Comparison of ENCODE assay signal across 8 cellular contexts in the genomic region with DNA sequence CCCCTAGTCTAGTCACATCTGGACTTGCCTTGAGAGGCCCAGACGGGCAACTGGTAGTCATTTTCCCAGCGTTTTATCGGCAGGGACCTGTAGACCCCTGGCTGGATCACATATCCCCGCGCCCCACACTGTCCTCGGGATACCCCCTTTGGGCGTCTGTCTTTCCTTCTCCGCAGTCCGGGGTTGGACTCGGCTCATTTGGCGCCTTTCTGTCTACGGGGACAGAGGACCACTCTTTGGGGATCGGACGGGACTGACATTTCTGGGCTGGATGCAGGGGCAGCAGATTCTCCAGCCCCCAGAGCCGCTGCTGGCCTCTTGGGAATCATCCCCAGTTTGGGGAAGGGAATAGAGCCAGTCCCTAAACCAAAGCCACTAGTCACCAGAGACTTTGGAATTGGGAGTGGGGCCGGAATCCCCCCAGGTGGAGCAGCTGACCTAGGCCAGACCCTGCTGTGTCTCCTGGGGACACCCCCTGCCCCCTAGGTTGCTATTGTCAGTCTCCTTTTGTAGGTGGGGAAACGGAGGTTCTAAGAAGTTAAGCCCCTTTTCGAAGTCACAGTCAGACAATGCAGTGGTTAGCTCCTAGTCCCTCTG. TPM values are rescaled to one million over a fixed set of nuclear protein-coding genes. Genes with fewer than 3 reads are reported as not detected.
DNase-seq lines count a peak whose midpoint lies in the region; ATAC-seq and TF ChIP-seq lines count a peak whose summit lies in the region.

No MANE protein-coding gene starts in this region.

- H3K36me3 Mint-ChIP-seq in activated naive CD4-positive, alpha-beta T cell treated with anti-CD3 and anti-CD28 coated beads for 36 hours (ENCODE audit: low read depth): no peaks in the 10 kb centered on the region
- H3K36me3 Mint-ChIP-seq in activated T-cell treated with anti-CD3 and anti-CD28 coated beads, Interleukin-2, amount 50 U/mL, for 72 hours (ENCODE audit: insufficient read depth in 2 of 2): peaks cover 6 to 8% of the 10 kb centered on the region in 2 donors
- H3K36me3 Mint-ChIP-seq in stimulated activated naive CD8-positive, alpha-beta T cell treated with anti-CD3 and anti-CD28 coated beads, Interleukin-15, Interleukin-2, amounts not matched to agents 100 ng/mL and 50 ng/mL, for 24 hours (ENCODE audit: low read depth): peaks cover 5% of the 10 kb centered on the region

- no peak for DNase-seq in activated naive CD4-positive, alpha-beta T cell treated with anti-CD3 and anti-CD28 coated beads for 36 hours
- no peak for DNase-seq in activated naive CD4-positive, alpha-beta T cell (lab: John Stamatoyannopoulos, UW)
- no peak for DNase-seq in activated T-cell treated with anti-CD3 and anti-CD28 coated beads, Interleukin-2, amount 50 U/mL, for 72 hours
- DNase-seq in LoVo (ENCODE audit: low spot score): no peak
- no peak for DNase-seq in NCI-H1092 treated with DMSO at 0.1 percent for 48 hours (lab: John Stamatoyannopoulos, UW)
- no peak for DNase-seq in HEK293T (ENCODE audit: extremely low spot score)

- POLR2A ChIA-PET in HEK293T (lab: Yijun Ruan, JAX): interaction anchor here (1.1 to 1.7 kb wide), 3 partner anchors 13 to 171 kb away, joined by 3 to 6 read pairs (median 3); no protein-coding TSS in a partner anchor

- CTCF ChIA-PET in activated naive CD4-positive, alpha-beta T cell treated with anti-CD3 and anti-CD28 coated beads for 36 hours (lab: Charles Lee): interaction anchor here (0.6 to 3.6 kb wide), 6 partner anchors 17 to 274 kb away, joined by 3 to 26 read pairs (median 4); no protein-coding TSS in a partner anchor
- CTCF ChIA-PET in HEK293T (lab: Yijun Ruan, JAX): no interaction called here

- H3K27ac Mint-ChIP-seq in activated naive CD4-positive, alpha-beta T cell treated with anti-CD3 and anti-CD28 coated beads for 36 hours: peak overlapping the region; percentile 73
- peak overlapping the region; percentile 76 for H3K27ac Mint-ChIP-seq in activated T-cell treated with anti-CD3 and anti-CD28 coated beads, Interleukin-2, amount 50 U/mL, for 72 hours
- H3K27ac Mint-ChIP-seq in stimulated activated naive CD8-positive, alpha-beta T cell treated with anti-CD3 and anti-CD28 coated beads, Interleukin-15, Interleukin-2, amounts not matched to agents 100 ng/mL and 50 ng/mL, for 24 hours: peak overlapping the region; percentile 76

- H3K9me3 Mint-ChIP-seq in activated naive CD4-positive, alpha-beta T cell treated with anti-CD3 and anti-CD28 coated beads for 36 hours: peaks cover 4% of the 10 kb centered on the region
- H3K9me3 Mint-ChIP-seq in activated T-cell treated with anti-CD3 and anti-CD28 coated beads, Interleukin-2, amount 50 U/mL, for 72 hours: peaks cover 0 to 2% of the 10 kb centered on the region in 2 donors
- H3K9me3 Mint-ChIP-seq in stimulated activated naive CD8-positive, alpha-beta T cell treated with anti-CD3 and anti-CD28 coated beads, Interleukin-15, Interleukin-2, amounts not matched to agents 100 ng/mL and 50 ng/mL, for 24 hours: no peaks in the 10 kb centered on the region

- no peaks in the 10 kb centered on the region for H3K27me3 Mint-ChIP-seq in activated naive CD4-positive, alpha-beta T cell treated with anti-CD3 and anti-CD28 coated beads for 36 hours (ENCODE audit: low read depth)
- H3K27me3 Mint-ChIP-seq in activated T-cell treated with anti-CD3 and anti-CD28 coated beads, Interleukin-2, amount 50 U/mL, for 72 hours (ENCODE audit: low read depth): no peaks in the 10 kb centered on the region
- H3K27me3 Mint-ChIP-seq in stimulated activated naive CD8-positive, alpha-beta T cell treated with anti-CD3 and anti-CD28 coated beads, Interleukin-15, Interleukin-2, amounts not matched to agents 100 ng/mL and 50 ng/mL, for 24 hours: no peaks in the 10 kb centered on the region

- intact Hi-C loops in activated naive CD4-positive, alpha-beta T cell treated with anti-CD3 and anti-CD28 coated beads for 36 hours (cut with micrococcal nuclease): loop anchor here (2.0 to 10.0 kb wide), 4 partner anchors 47 to 1268 kb away; partner anchors contain the start of genes CSNK2A1 and STK35

- H3K4me3 ChIP-seq in iPS-11a (ENCODE audit: low read depth, low read length): peak overlapping the region; percentile 67

- no peak for ATAC-seq in activated T-cell treated with anti-CD3 and anti-CD28 coated beads, Interleukin-2, amount 50 U/mL, for 72 hours (replicated peaks in 1 of 2)

- H3K4me3 Mint-ChIP-seq in activated naive CD4-positive, alpha-beta T cell treated with anti-CD3 and anti-CD28 coated beads for 36 hours: peak overlapping the region; percentile 92
- H3K4me3 Mint-ChIP-seq in activated T-cell treated with anti-CD3 and anti-CD28 coated beads, Interleukin-2, amount 50 U/mL, for 72 hours: peak overlapping the region; percentile 81 to 89
- peak overlapping the region; percentile 83 for H3K4me3 Mint-ChIP-seq in stimulated activated naive CD8-positive, alpha-beta T cell treated with anti-CD3 and anti-CD28 coated beads, Interleukin-15, Interleukin-2, amounts not matched to agents 100 ng/mL and 50 ng/mL, for 24 hours

- H3K4me1 Mint-ChIP-seq in activated naive CD4-positive, alpha-beta T cell treated with anti-CD3 and anti-CD28 coated beads for 36 hours (ENCODE audit: low read depth): peaks cover 37% of the 10 kb centered on the region
- peaks cover 46% of the 10 kb centered on the region for H3K4me1 Mint-ChIP-seq in activated T-cell treated with anti-CD3 and anti-CD28 coated beads, Interleukin-2, amount 50 U/mL, for 72 hours (ENCODE audit: low read depth)
- H3K4me1 Mint-ChIP-seq in stimulated activated naive CD8-positive, alpha-beta T cell treated with anti-CD3 and anti-CD28 coated beads, Interleukin-15, Interleukin-2, amounts not matched to agents 100 ng/mL and 50 ng/mL, for 24 hours (ENCODE audit: low read depth): peaks cover 51% of the 10 kb centered on the region

TF ChIP-seq in HEK293T, 16 proteins besides CTCF, POLR2A, EP300 and RAD21:
- no peak for TF ChIP-seq HDGF (IDR thresholded peaks at IDR 0.05; ENCODE audit: borderline replicate concordance)
- no peak for TF ChIP-seq LEF1 (IDR thresholded peaks at IDR 0.05; ENCODE audit: borderline replicate concordance)
- TF ChIP-seq ZNF384 (IDR thresholded peaks at IDR 0.05): no peak
- no peak for TF ChIP-seq ARNT (IDR thresholded peaks at IDR 0.05)
- TF ChIP-seq FOXA1 (IDR thresholded peaks at IDR 0.05): no peak
- no peak for TF ChIP-seq ELF4 (IDR thresholded peaks at IDR 0.05)
- no peak for TF ChIP-seq NFRKB (IDR thresholded peaks at IDR 0.05)
- TF ChIP-seq TARDBP (IDR thresholded peaks at IDR 0.05): no peak
- TF ChIP-seq FOXM1 (IDR thresholded peaks at IDR 0.05; ENCODE audit: borderline replicate concordance): no peak
- no peak for TF ChIP-seq L3MBTL2 (conservative IDR thresholded peaks at IDR 0.05)
- no peak for TF ChIP-seq PKNOX1 (IDR thresholded peaks at IDR 0.05)
- TF ChIP-seq FOXK2 (IDR thresholded peaks at IDR 0.05): no peak
- no peak for TF ChIP-seq SP1 (IDR thresholded peaks at IDR 0.05)
- no peak for TF ChIP-seq BHLHE40 (IDR thresholded peaks at IDR 0.05; ENCODE audit: borderline replicate concordance)
- no peak for TF ChIP-seq CTBP1 (IDR thresholded peaks at IDR 0.05; ENCODE audit: borderline replicate concordance)
- TF ChIP-seq SUZ12 (IDR thresholded peaks at IDR 0.05): no peak
TF ChIP-seq in HEK293T: peak in this region for 0.

RNA-seq across cellular contexts. Expression of gene FAM110A, which starts 0.7 kb away (rescaled TPM):
- 10 to 100 TPM; 15.4 to 16.2 TPM for total RNA-seq in activated naive CD4-positive, alpha-beta T cell treated with anti-CD3 and anti-CD28 coated beads for 36 hours
- 10 to 100 TPM; 21.1 to 24.5 TPM for total RNA-seq in activated T-cell treated with anti-CD3 and anti-CD28 coated beads, Interleukin-2, amount 50 U/mL, for 72 hours
